Comparison of ENCODE assay signal across 8 cellular contexts in genomic region chr1:243849089-243850012, GRCh38. TPM values are rescaled to one million over a fixed set of nuclear protein-coding genes. Genes with fewer than 3 reads are reported as not detected.
DNase-seq lines count a peak whose midpoint lies in the region; ATAC-seq, FAIRE-seq and TF ChIP-seq lines count a peak whose summit lies in the region.

No MANE protein-coding gene starts in this region.

- no peak for TF ChIP-seq EP300 in stomach (IDR thresholded peaks at IDR 0.05)

- no peak for TF ChIP-seq CTCF in stomach (IDR thresholded peaks at IDR 0.05)

- no peaks in the 10 kb centered on the region for H3K36me3 ChIP-seq in ACC112 (ENCODE audit: insufficient read depth, low read length)
- H3K36me3 ChIP-seq in neuron (ENCODE audit: insufficient read depth, low read length) = no peaks in the 10 kb centered on the region
- no peaks in the 10 kb centered on the region for H3K36me3 ChIP-seq in stomach

- no peak for FAIRE-seq in frontal cortex (lab: Jason Lieb, UNC)

- H3K4me3 ChIP-seq in ACC112 (ENCODE audit: low read depth, low read length) (peak overlapping the region; percentile 90), neuron (ENCODE audit: low read length) (peak overlapping the region; percentile 98), stomach (peak overlapping the region; percentile 81 to 95 (median 92))

- H3K9me3 ChIP-seq in neuron (ENCODE audit: low read length) = no peaks in the 10 kb centered on the region
- peaks cover 0 to 4% (median 0%) of the 10 kb centered on the region in 4 donors for H3K9me3 ChIP-seq in stomach

- intact Hi-C loops in stomach (cut with DNase I; ENCODE audit: low total_unique reads) = no loop called here

- peak overlapping the region; percentile 23 for H2AFZ ChIP-seq in ACC112 (ENCODE audit: low read length, unreplicated experiment)
- H2AFZ ChIP-seq in neuron (ENCODE audit: low read depth, low read length) = peak overlapping the region; percentile 39

- no peak for TF ChIP-seq POLR2A in stomach (IDR thresholded peaks at IDR 0.05)

- no peaks in the 10 kb centered on the region for H3K27me3 ChIP-seq in ACC112 (ENCODE audit: insufficient read depth, low read length)
- no peaks in the 10 kb centered on the region for H3K27me3 ChIP-seq in neuron (ENCODE audit: insufficient read depth, low read length)
- peaks cover 0 to 34% (median 18%) of the 10 kb centered on the region in 3 donors for H3K27me3 ChIP-seq in stomach

- ATAC-seq in GM19035 (IDR thresholded peaks at IDR 0.05; ENCODE audit: unreplicated experiment) (peak; percentile 22), HG03442 (IDR thresholded peaks at IDR 0.05; ENCODE audit: unreplicated experiment) (peak; percentile 14)

- DNase-seq in RKO (ENCODE audit: low spot score) (peak; percentile 52), frontal cortex (ENCODE audit: low spot score in 2 of 2) (peak; percentile 44 to 60), stomach (peak; percentile 29)
- peak; percentile 76 for DNase-seq in activated gamma-delta T cell treated with anti-CD3 and anti-CD28 coated beads, Interleukin-2, amount 50 U/mL, for 16 hours (ENCODE audit: low read depth)

- 1 to 3% (median 2%) methylated on average over 45 to 80 of the region's 80 CpGs for WGBS in stomach, 5 donors

- H3K79me2 ChIP-seq in ACC112 (ENCODE audit: control insufficient read depth, insufficient read depth, low read length, unreplicated experiment) = peaks cover 43% of the 10 kb centered on the region

- H3K4me1 ChIP-seq in ACC112 (ENCODE audit: control insufficient read depth, insufficient read depth, low read length, unreplicated experiment) (peaks cover 17% of the 10 kb centered on the region), neuron (ENCODE audit: insufficient read depth, low read length) (peaks cover 34% of the 10 kb centered on the region), stomach (peaks cover 18 to 49% (median 31%) of the 10 kb centered on the region in 4 donors)

- peak overlapping the region; percentile 91 for H3K27ac ChIP-seq in ACC112 (ENCODE audit: low read depth, low read length)
- H3K27ac ChIP-seq in stomach = peak overlapping the region; percentile 80 to 99 (median 95)

RNA-seq across cellular contexts. Expression of gene AKT3, which starts 0.7 kb away (rescaled TPM):
- total RNA-seq in frontal cortex = 249 TPM
- 100 to 1,000 TPM in 1 of 5 donors, 10 to 100 TPM in 3, 1 to 10 TPM in 1; 5.5 to 100 (median 21.4) TPM for total RNA-seq in stomach
- polyA plus RNA-seq in stomach = 10 to 100 TPM in 2 of 3 donors, 1 to 10 TPM in 1; 6.6 to 12.1 (median 11.3) TPM

Comparison
In these comparisons a context has a peak if more than half of its experiments do, and no peak if none do; other contexts are left out.
1. Peak in every context shown above with its lines: DNase-seq, ATAC-seq, H3K4me3 ChIP-seq and H3K27ac ChIP-seq.